Comparison of ENCODE assay signal across 1 cellular context in genomic region chr10:114252097-114252496, GRCh38.
TF ChIP-seq lines count a peak whose summit lies in the region.

No MANE protein-coding gene starts in this region.

TF ChIP-seq in HCT116, 20 proteins besides CTCF, POLR2A, EP300 and RAD21 (continued from another document):
- TF ChIP-seq, protein P1, sequence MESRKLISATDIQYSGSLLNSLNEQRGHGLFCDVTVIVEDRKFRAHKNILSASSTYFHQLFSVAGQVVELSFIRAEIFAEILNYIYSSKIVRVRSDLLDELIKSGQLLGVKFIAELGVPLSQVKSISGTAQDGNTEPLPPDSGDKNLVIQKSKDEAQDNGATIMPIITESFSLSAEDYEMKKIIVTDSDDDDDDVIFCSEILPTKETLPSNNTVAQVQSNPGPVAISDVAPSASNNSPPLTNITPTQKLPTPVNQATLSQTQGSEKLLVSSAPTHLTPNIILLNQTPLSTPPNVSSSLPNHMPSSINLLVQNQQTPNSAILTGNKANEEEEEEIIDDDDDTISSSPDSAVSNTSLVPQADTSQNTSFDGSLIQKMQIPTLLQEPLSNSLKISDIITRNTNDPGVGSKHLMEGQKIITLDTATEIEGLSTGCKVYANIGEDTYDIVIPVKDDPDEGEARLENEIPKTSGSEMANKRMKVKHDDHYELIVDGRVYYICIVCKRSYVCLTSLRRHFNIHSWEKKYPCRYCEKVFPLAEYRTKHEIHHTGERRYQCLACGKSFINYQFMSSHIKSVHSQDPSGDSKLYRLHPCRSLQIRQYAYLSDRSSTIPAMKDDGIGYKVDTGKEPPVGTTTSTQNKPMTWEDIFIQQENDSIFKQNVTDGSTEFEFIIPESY (IDR thresholded peaks at IDR 0.05; ENCODE audit: extremely low read depth, insufficient replicate concordance, low read length): no peak
- TF ChIP-seq TCF7L2 (IDR thresholded peaks at IDR 0.05; ENCODE audit: borderline replicate concordance, extremely low read depth, insufficient read depth, insufficient read length) (no peak), YY1 (IDR thresholded peaks at IDR 0.05; ENCODE audit: extremely low read depth, insufficient replicate concordance, low read depth, low read length) (no peak), MAX (IDR thresholded peaks at IDR 0.05) (no peak), ZFX (IDR thresholded peaks at IDR 0.05) (no peak), ATF3 (IDR thresholded peaks at IDR 0.05) (no peak), CEBPB (IDR thresholded peaks at IDR 0.05; ENCODE audit: low read depth) (no peak)
- TF ChIP-seq, protein P2, sequence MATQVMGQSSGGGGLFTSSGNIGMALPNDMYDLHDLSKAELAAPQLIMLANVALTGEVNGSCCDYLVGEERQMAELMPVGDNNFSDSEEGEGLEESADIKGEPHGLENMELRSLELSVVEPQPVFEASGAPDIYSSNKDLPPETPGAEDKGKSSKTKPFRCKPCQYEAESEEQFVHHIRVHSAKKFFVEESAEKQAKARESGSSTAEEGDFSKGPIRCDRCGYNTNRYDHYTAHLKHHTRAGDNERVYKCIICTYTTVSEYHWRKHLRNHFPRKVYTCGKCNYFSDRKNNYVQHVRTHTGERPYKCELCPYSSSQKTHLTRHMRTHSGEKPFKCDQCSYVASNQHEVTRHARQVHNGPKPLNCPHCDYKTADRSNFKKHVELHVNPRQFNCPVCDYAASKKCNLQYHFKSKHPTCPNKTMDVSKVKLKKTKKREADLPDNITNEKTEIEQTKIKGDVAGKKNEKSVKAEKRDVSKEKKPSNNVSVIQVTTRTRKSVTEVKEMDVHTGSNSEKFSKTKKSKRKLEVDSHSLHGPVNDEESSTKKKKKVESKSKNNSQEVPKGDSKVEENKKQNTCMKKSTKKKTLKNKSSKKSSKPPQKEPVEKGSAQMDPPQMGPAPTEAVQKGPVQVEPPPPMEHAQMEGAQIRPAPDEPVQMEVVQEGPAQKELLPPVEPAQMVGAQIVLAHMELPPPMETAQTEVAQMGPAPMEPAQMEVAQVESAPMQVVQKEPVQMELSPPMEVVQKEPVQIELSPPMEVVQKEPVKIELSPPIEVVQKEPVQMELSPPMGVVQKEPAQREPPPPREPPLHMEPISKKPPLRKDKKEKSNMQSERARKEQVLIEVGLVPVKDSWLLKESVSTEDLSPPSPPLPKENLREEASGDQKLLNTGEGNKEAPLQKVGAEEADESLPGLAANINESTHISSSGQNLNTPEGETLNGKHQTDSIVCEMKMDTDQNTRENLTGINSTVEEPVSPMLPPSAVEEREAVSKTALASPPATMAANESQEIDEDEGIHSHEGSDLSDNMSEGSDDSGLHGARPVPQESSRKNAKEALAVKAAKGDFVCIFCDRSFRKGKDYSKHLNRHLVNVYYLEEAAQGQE (IDR thresholded peaks at IDR 0.05; ENCODE audit: low read depth): no peak
